ENCODE assay signal across 23 cellular contexts in genomic region chr17:46162871-46163270, GRCh38. TPM values are rescaled to one million over a fixed set of nuclear protein-coding genes. Genes with fewer than 3 reads are reported as not detected.
A peak's percentile ranks its signal among the peaks of the same experiment; 100 is the strongest.
DNase-seq lines count a peak whose midpoint lies in the region; ATAC-seq, FAIRE-seq and TF ChIP-seq lines count a peak whose summit lies in the region.
"Had no signal": no experiment of that assay in that cellular context is flagged by ENCODE, and none has a peak within 500 bp of the region (broad histone marks: within the 10 kb centered on the region; RNA-seq: fewer than 3 reads in every experiment).

No MANE protein-coding gene starts in this region.

- intact Hi-C loops in CD4-positive, alpha-beta memory T cell (cut with micrococcal nuclease): no loop called here
- intact Hi-C loops in dendritic cell treated with granulocyte-macrophage colony-stimulating factor and Interleukin-4, amounts not matched to agents 40 ng/mL and 50 ng/mL, for 4 days (cut with micrococcal nuclease): no loop called here

- H3K9me3 Mint-ChIP-seq in CD4-positive, alpha-beta memory T cell: no peaks in the 10 kb centered on the region
- H3K9me3 Mint-ChIP-seq in dendritic cell treated with granulocyte-macrophage colony-stimulating factor and Interleukin-4, amounts not matched to agents 40 ng/mL and 50 ng/mL, for 4 days: no peaks in the 10 kb centered on the region
- H3K9me3 Mint-ChIP-seq in naive B cell: no peaks in the 10 kb centered on the region
- H3K9me3 Mint-ChIP-seq: activated B cell treated with CpG ODN at 0.5 μM for 24 hours; activated T-cell treated with anti-CD3 and anti-CD28 coated beads, Interleukin-2, amount 50 U/mL, for 72 hours; HFFc6 had no signal

- peaks cover 62 to 93% (median 74%) of the 10 kb centered on the region in 4 donors for H3K4me1 Mint-ChIP-seq in CD4-positive, alpha-beta memory T cell
- peaks cover 74% of the 10 kb centered on the region for H3K4me1 Mint-ChIP-seq in dendritic cell treated with granulocyte-macrophage colony-stimulating factor and Interleukin-4, amounts not matched to agents 40 ng/mL and 50 ng/mL, for 4 days (ENCODE audit: low read depth)
- peaks cover 65 to 78% (median 66%) of the 10 kb centered on the region in 3 donors for H3K4me1 Mint-ChIP-seq in naive B cell

- H3K27me3 Mint-ChIP-seq in CD4-positive, alpha-beta memory T cell: no peaks in the 10 kb centered on the region
- no peaks in the 10 kb centered on the region for H3K27me3 Mint-ChIP-seq in dendritic cell treated with granulocyte-macrophage colony-stimulating factor and Interleukin-4, amounts not matched to agents 40 ng/mL and 50 ng/mL, for 4 days
- H3K27me3 Mint-ChIP-seq in naive B cell: no peaks in the 10 kb centered on the region
- H3K27me3 Mint-ChIP-seq: activated B cell treated with CpG ODN at 0.5 μM for 24 hours; stimulated activated naive B cell treated with anti-CD40 and anti-IgM and Interleukin-4, amounts not matched to agents 10 μg/mL and 1 μg/mL and 100 μg/mL, for 72 hours had no signal

- peaks cover 69% of the 10 kb centered on the region for H3K4me1 ChIP-seq in A549
- peaks cover 93% of the 10 kb centered on the region for H3K4me1 ChIP-seq in CD4-positive, alpha-beta memory T cell (ENCODE audit: insufficient read depth, low read length)

- no peak for DNase-seq in A549 (ENCODE audit: low read depth in 1 of 2, low spot score in 1 of 2)
- no peak for DNase-seq in CD4-positive, alpha-beta memory T cell
- DNase-seq in naive B cell: no peak
- DNase-seq in ACHN: no peak
- DNase-seq in GM19239 (ENCODE audit: insufficient read length, low spot score): no peak
- DNase-seq in hippocampal formation (lab: John Stamatoyannopoulos, UW): no peak
- DNase-seq: activated B cell treated with CpG ODN at 0.5 μM for 24 hours; activated naive CD4-positive, alpha-beta T cell treated with anti-CD3 and anti-CD28 coated beads, Interleukin-2, amount 50 U/mL, for 16 hours; activated T-cell treated with anti-CD3 and anti-CD28 coated beads, Interleukin-2, amount 50 U/mL, for 72 hours; COR-L47; DND-41; HFFc6; left cardiac atrium; NCI-H1048; NCI-H226; stimulated activated CD4-positive, alpha-beta T cell treated with anti-CD3 and anti-CD28 coated beads, Interleukin-1b, Interleukin-23, amount 100 ng/mL, for 48 hours; stimulated activated naive B cell treated with anti-CD40 and anti-IgM and Interleukin-4, amounts not matched to agents 10 μg/mL and 1 μg/mL and 100 μg/mL, for 72 hours; T-helper 9 cell had no signal

- no peak for TF ChIP-seq POLR2A in A549 (IDR thresholded peaks at IDR 0.05; ENCODE audit: low read length)

- H3K36me3 Mint-ChIP-seq in CD4-positive, alpha-beta memory T cell: peaks cover 4 to 32% of the 10 kb centered on the region in 2 donors
- peaks cover 40% of the 10 kb centered on the region for H3K36me3 Mint-ChIP-seq in dendritic cell treated with granulocyte-macrophage colony-stimulating factor and Interleukin-4, amounts not matched to agents 40 ng/mL and 50 ng/mL, for 4 days (ENCODE audit: low read depth)
- peaks cover 0 to 18% of the 10 kb centered on the region in 2 donors for H3K36me3 Mint-ChIP-seq in naive B cell

- no peak overlapping the region for H3K4me3 ChIP-seq in A549
- H3K4me3 ChIP-seq in CD4-positive, alpha-beta memory T cell (ENCODE audit: low read length in 2 of 2): no peak overlapping the region
- H3K4me3 ChIP-seq: neural progenitor cell had no signal

- ATAC-seq in A549: no peak
- ATAC-seq in naive B cell (ENCODE audit: low read depth in 2 of 2): no peak
- ATAC-seq in GM21381 (IDR thresholded peaks at IDR 0.05; ENCODE audit: unreplicated experiment): no peak
- ATAC-seq: activated T-cell treated with anti-CD3 and anti-CD28 coated beads, Interleukin-2, amount 50 U/mL, for 72 hours; stimulated activated naive B cell treated with anti-CD40 and anti-IgM and Interleukin-4, amounts not matched to agents 10 μg/mL and 1 μg/mL and 100 μg/mL, for 72 hours had no signal

- H3K9me3 ChIP-seq in A549: no peaks in the 10 kb centered on the region
- no peaks in the 10 kb centered on the region for H3K9me3 ChIP-seq in CD4-positive, alpha-beta memory T cell (ENCODE audit: control insufficient read depth in 1 of 2, low read length in 2 of 2)

- H3K4me2 ChIP-seq in A549: 0 out of 3 replicates have a peak overlapping the region, but pooled peaks have one; percentile 0
- H3K4me2 ChIP-seq: neural progenitor cell had no signal

- FAIRE-seq in A549 (lab: Jason Lieb, UNC): no peak
- no peak for FAIRE-seq in GM19239 (lab: Jason Lieb, UNC)
- FAIRE-seq: GM12892, HTR-8/SVneo had no signal

- in situ Hi-C loops in ACHN (cut with HindIII; ENCODE audit: low pct_ligation_motif_present, low pct_unique_long_range_greater_than_20kb, low sequenced_read_pairs): no loop called here

- CTCF ChIA-PET in A549 (lab: Yijun Ruan, JAX): interaction anchor here (1.1 to 6.1 kb wide), 9 partner anchors 9 to 161 kb away, joined by 3 to 72 read pairs (median 7); partner anchors contain the start of gene KANSL1
- CTCF ChIA-PET in CD4-positive, alpha-beta memory T cell (lab: Charles Lee; ENCODE audit: partially characterized antibody): interaction anchor here (1.3 to 3.8 kb wide), 3 partner anchors 9 to 30 kb away, joined by 4 to 19 read pairs (median 5); partner anchors contain the start of gene KANSL1

- POLR2A ChIA-PET in A549 (lab: Yijun Ruan, JAX): interaction anchor here (1.5 kb wide), 1 partner anchor 15 kb away, joined by 3 read pairs; no protein-coding TSS in a partner anchor
- POLR2A ChIA-PET in CD4-positive, alpha-beta memory T cell (lab: Charles Lee; ENCODE audit: partially characterized antibody): interaction anchor here (0.6 to 1.6 kb wide), 6 partner anchors 9 to 74 kb away, joined by 3 to 9 read pairs (median 4); partner anchors contain the start of gene KANSL1

- no peak for TF ChIP-seq RAD21 in A549 (conservative IDR thresholded peaks at IDR 0.05 in 1 of 2, IDR thresholded peaks at IDR 0.05 in 1 of 2)

- no peak overlapping the region for H3K27ac ChIP-seq in A549
- no peak overlapping the region for H3K27ac ChIP-seq in CD4-positive, alpha-beta memory T cell (ENCODE audit: low read depth, low read length)
- H3K27ac ChIP-seq: neural progenitor cell had no signal

- H3K36me3 ChIP-seq in CD4-positive, alpha-beta memory T cell (ENCODE audit: insufficient read depth, low read length): peaks cover 2% of the 10 kb centered on the region

- WGBS in A549 (ENCODE audit: missing lambda C conversion rate): 1% methylated on average over 1 of the region's 1 CpG

- TF ChIP-seq EP300 in A549 (IDR thresholded peaks at IDR 0.05): no peak

- peak overlapping the region in 5 of 7 donors; percentile 0 to 85 (median 73) for H3K27ac Mint-ChIP-seq in CD4-positive, alpha-beta memory T cell
- H3K27ac Mint-ChIP-seq in dendritic cell treated with granulocyte-macrophage colony-stimulating factor and Interleukin-4, amounts not matched to agents 40 ng/mL and 50 ng/mL, for 4 days: peak overlapping the region; percentile 37
- H3K27ac Mint-ChIP-seq in naive B cell: peak overlapping the region in 4 of 6 donors; percentile 4 to 56 (median 10)
- H3K27ac Mint-ChIP-seq: activated B cell treated with CpG ODN at 0.5 μM for 24 hours, HFFc6, neural progenitor cell had no signal

- peak overlapping the region in 6 of 8 donors; percentile 0 to 61 (median 26) for H3K4me3 Mint-ChIP-seq in CD4-positive, alpha-beta memory T cell
- no peak overlapping the region for H3K4me3 Mint-ChIP-seq in dendritic cell treated with granulocyte-macrophage colony-stimulating factor and Interleukin-4, amounts not matched to agents 40 ng/mL and 50 ng/mL, for 4 days
- peak overlapping the region in 1 of 8 donors; percentile 1 for H3K4me3 Mint-ChIP-seq in naive B cell
- H3K4me3 Mint-ChIP-seq: activated B cell treated with CpG ODN at 0.5 μM for 24 hours, HFFc6, neural progenitor cell had no signal

- H3K27me3 ChIP-seq in CD4-positive, alpha-beta memory T cell (ENCODE audit: insufficient read depth, low read length): no peaks in the 10 kb centered on the region
- H3K27me3 ChIP-seq: neural progenitor cell had no signal

- TF ChIP-seq CTCF in A549 (IDR thresholded peaks at IDR 0.05): no peak

TF ChIP-seq in A549, 52 proteins besides CTCF, POLR2A, EP300 and RAD21:
- TF ChIP-seq TFCP2L1 (CRISPR knock-in tag; IDR thresholded peaks at IDR 0.05): 0 out of 2 replicates have a peak, but pooled peaks have one; percentile 32
- TF ChIP-seq RCOR1 (IDR thresholded peaks at IDR 0.05; ENCODE audit: low read depth, low read length): no peak

RNA-seq across cellular contexts. Expression of gene KANSL1, which starts 30.4 kb away (rescaled TPM):
- polyA plus RNA-seq in A549 (2011; rRNA removed): 27.9 and 52.4 TPM in 2 replicates
- polyA plus RNA-seq in A549 (2012; cell fraction: cytosol; rRNA removed): 8.6 and 10.8 TPM in 2 replicates
- 28.6 and 58.2 TPM in 2 replicates for polyA plus RNA-seq in A549 (2012; cell fraction: nucleus; rRNA removed)
- polyA plus RNA-seq in A549 (2017; fragmentation: RNase III; extraction: RNeasy Plus Mini Kit Qiagen cat#74134 plus additional on column Dnase treatment): 21.4 to 26.0 TPM (median 22.6 TPM) in 3 replicates
- 164 and 170 TPM in 2 replicates for polyA minus RNA-seq in A549 (2011; rRNA and poly(A)+ RNA removed)
- total RNA-seq in CD4-positive, alpha-beta memory T cell: 100 to 1,000 TPM; 190 to 206 TPM
- 10 to 100 TPM in 1 of 2 donors, 1 to 10 TPM in 1; 6.7 to 24.3 TPM for polyA plus RNA-seq in CD4-positive, alpha-beta memory T cell
- 10 to 100 TPM in 5 of 6 donors, 1 to 10 TPM in 1; 5.8 to 27.5 (median 16.5) TPM for polyA plus RNA-seq in naive B cell (ENCODE audit: low read depth in 6 of 6)

Comparison
In these comparisons a context has a peak if more than half of its experiments do, and no peak if none do; other contexts are left out.
1. H3K27ac Mint-ChIP-seq: peak in every context shown above with its lines; median percentile 73 in CD4-positive, alpha-beta memory T cell; 37 in dendritic cell treated with granulocyte-macrophage colony-stimulating factor and Interleukin-4, amounts not matched to agents 40 ng/mL and 50 ng/mL, for 4 days; 10 in naive B cell.